1 cellular context compared by ENCODE assay signal in the genomic region with DNA sequence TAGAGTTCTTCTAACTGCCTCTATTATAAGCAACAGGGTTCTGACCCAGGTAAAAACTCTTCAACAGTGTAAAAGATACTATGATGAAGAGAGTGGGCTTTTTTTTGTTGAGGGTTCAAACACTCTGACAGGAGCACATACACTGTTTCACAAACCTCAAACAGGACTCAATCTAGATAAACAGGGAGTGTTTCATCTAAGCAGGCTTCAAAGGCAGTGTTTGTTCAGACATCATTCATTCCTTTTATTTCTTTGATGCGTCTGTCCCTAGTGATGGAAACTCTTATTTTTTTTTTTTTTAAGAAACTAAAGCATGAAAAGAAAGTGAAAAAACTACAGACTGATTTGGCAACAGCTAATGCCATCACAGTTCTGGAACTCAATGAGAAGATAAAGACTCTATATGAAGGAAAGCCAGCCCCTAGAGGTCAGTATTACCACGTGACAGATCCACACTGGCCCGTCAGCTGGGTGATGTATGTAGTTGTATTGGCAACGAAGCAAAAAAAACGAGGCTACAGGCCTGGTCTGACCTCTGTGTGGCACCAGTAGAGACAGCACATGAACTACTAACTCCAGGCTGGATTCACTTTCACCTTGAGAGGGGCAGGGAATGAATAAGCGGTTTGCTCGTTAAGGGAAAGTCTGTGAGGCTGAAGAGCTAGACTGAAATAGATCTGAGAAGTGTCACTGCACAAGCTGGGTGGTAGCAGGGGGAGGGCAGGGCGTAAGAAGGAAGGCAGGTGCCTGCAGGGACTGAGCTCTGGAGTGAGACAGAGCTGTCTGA.
TF ChIP-seq lines count a peak whose summit lies in the region.

No MANE protein-coding gene starts in this region.

TF ChIP-seq in HepG2, 621 proteins besides CTCF, POLR2A, EP300 and RAD21 (continued from another document and continues in another):
- TF ChIP-seq, protein P1, sequence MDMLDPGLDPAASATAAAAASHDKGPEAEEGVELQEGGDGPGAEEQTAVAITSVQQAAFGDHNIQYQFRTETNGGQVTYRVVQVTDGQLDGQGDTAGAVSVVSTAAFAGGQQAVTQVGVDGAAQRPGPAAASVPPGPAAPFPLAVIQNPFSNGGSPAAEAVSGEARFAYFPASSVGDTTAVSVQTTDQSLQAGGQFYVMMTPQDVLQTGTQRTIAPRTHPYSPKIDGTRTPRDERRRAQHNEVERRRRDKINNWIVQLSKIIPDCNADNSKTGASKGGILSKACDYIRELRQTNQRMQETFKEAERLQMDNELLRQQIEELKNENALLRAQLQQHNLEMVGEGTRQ (IDR thresholded peaks at IDR 0.05; ENCODE audit: low read depth, low read length) = peak; percentile 70
- TF ChIP-seq, protein P1 (CRISPR knock-in tag; IDR thresholded peaks at IDR 0.05; ENCODE audit: borderline replicate concordance) = peak; percentile 30; the same call in 1 of the 2 replicates
- TF ChIP-seq, protein P2, sequence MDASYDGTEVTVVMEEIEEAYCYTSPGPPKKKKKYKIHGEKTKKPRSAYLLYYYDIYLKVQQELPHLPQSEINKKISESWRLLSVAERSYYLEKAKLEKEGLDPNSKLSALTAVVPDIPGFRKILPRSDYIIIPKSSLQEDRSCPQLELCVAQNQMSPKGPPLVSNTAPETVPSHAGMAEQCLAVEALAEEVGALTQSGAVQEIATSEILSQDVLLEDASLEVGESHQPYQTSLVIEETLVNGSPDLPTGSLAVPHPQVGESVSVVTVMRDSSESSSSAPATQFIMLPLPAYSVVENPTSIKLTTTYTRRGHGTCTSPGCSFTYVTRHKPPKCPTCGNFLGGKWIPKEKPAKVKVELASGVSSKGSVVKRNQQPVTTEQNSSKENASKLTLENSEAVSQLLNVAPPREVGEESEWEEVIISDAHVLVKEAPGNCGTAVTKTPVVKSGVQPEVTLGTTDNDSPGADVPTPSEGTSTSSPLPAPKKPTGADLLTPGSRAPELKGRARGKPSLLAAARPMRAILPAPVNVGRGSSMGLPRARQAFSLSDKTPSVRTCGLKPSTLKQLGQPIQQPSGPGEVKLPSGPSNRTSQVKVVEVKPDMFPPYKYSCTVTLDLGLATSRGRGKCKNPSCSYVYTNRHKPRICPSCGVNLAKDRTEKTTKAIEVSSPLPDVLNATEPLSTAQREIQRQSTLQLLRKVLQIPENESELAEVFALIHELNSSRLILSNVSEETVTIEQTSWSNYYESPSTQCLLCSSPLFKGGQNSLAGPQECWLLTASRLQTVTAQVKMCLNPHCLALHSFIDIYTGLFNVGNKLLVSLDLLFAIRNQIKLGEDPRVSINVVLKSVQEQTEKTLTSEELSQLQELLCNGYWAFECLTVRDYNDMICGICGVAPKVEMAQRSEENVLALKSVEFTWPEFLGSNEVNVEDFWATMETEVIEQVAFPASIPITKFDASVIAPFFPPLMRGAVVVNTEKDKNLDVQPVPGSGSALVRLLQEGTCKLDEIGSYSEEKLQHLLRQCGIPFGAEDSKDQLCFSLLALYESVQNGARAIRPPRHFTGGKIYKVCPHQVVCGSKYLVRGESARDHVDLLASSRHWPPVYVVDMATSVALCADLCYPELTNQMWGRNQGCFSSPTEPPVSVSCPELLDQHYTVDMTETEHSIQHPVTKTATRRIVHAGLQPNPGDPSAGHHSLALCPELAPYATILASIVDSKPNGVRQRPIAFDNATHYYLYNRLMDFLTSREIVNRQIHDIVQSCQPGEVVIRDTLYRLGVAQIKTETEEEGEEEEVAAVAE (CRISPR knock-in tag; IDR thresholded peaks at IDR 0.05; ENCODE audit: borderline replicate concordance) = no peak
- TF ChIP-seq, protein P3, sequence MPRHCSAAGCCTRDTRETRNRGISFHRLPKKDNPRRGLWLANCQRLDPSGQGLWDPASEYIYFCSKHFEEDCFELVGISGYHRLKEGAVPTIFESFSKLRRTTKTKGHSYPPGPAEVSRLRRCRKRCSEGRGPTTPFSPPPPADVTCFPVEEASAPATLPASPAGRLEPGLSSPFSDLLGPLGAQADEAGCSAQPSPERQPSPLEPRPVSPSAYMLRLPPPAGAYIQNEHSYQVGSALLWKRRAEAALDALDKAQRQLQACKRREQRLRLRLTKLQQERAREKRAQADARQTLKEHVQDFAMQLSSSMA (CRISPR knock-in tag; IDR thresholded peaks at IDR 0.05) = no peak
- no peak for TF ChIP-seq SATB2 (CRISPR knock-in tag; IDR thresholded peaks at IDR 0.05)
- TF ChIP-seq TOPORS (CRISPR knock-in tag; IDR thresholded peaks at IDR 0.05) = no peak
- TF ChIP-seq, protein P4, sequence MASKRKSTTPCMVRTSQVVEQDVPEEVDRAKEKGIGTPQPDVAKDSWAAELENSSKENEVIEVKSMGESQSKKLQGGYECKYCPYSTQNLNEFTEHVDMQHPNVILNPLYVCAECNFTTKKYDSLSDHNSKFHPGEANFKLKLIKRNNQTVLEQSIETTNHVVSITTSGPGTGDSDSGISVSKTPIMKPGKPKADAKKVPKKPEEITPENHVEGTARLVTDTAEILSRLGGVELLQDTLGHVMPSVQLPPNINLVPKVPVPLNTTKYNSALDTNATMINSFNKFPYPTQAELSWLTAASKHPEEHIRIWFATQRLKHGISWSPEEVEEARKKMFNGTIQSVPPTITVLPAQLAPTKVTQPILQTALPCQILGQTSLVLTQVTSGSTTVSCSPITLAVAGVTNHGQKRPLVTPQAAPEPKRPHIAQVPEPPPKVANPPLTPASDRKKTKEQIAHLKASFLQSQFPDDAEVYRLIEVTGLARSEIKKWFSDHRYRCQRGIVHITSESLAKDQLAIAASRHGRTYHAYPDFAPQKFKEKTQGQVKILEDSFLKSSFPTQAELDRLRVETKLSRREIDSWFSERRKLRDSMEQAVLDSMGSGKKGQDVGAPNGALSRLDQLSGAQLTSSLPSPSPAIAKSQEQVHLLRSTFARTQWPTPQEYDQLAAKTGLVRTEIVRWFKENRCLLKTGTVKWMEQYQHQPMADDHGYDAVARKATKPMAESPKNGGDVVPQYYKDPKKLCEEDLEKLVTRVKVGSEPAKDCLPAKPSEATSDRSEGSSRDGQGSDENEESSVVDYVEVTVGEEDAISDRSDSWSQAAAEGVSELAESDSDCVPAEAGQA (IDR thresholded peaks at IDR 0.05; ENCODE audit: low read depth) = no peak
- TF ChIP-seq, protein P4 (CRISPR knock-in tag; IDR thresholded peaks at IDR 0.05; ENCODE audit: borderline replicate concordance) = no peak
- TF ChIP-seq NFYB (CRISPR knock-in tag; IDR thresholded peaks at IDR 0.05) = no peak
- TF ChIP-seq ZNF30 (CRISPR knock-in tag; IDR thresholded peaks at IDR 0.05) = no peak
- TF ChIP-seq ZNF556 (CRISPR knock-in tag; IDR thresholded peaks at IDR 0.05; ENCODE audit: borderline replicate concordance) = no peak
- no peak for TF ChIP-seq TOE1 (CRISPR knock-in tag; IDR thresholded peaks at IDR 0.05)
- TF ChIP-seq, protein P5, sequence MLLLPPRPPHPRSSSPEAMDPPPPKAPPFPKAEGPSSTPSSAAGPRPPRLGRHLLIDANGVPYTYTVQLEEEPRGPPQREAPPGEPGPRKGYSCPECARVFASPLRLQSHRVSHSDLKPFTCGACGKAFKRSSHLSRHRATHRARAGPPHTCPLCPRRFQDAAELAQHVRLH (CRISPR knock-in tag; IDR thresholded peaks at IDR 0.05; ENCODE audit: borderline replicate concordance, low read depth) = no peak
- no peak for TF ChIP-seq AGO2 (optimal IDR thresholded peaks at IDR 0.05; ENCODE audit: low read depth, low read length)
- TF ChIP-seq ZNF333 (CRISPR knock-in tag; IDR thresholded peaks at IDR 0.05; ENCODE audit: borderline replicate concordance) = no peak
- TF ChIP-seq, protein P6, sequence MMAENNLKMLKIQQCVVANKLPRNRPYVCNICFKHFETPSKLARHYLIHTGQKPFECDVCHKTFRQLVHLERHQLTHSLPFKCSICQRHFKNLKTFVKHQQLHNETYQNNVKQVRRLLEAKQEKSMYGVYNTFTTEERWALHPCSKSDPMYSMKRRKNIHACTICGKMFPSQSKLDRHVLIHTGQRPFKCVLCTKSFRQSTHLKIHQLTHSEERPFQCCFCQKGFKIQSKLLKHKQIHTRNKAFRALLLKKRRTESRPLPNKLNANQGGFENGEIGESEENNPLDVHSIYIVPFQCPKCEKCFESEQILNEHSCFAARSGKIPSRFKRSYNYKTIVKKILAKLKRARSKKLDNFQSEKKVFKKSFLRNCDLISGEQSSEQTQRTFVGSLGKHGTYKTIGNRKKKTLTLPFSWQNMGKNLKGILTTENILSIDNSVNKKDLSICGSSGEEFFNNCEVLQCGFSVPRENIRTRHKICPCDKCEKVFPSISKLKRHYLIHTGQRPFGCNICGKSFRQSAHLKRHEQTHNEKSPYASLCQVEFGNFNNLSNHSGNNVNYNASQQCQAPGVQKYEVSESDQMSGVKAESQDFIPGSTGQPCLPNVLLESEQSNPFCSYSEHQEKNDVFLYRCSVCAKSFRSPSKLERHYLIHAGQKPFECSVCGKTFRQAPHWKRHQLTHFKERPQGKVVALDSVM (CRISPR knock-in tag; IDR thresholded peaks at IDR 0.05) = no peak
- 0 out of 2 replicates have a peak, but pooled peaks have one; percentile 20 for TF ChIP-seq SAP130 (CRISPR knock-in tag; IDR thresholded peaks at IDR 0.05; ENCODE audit: low read depth)
- TF ChIP-seq, protein P7, sequence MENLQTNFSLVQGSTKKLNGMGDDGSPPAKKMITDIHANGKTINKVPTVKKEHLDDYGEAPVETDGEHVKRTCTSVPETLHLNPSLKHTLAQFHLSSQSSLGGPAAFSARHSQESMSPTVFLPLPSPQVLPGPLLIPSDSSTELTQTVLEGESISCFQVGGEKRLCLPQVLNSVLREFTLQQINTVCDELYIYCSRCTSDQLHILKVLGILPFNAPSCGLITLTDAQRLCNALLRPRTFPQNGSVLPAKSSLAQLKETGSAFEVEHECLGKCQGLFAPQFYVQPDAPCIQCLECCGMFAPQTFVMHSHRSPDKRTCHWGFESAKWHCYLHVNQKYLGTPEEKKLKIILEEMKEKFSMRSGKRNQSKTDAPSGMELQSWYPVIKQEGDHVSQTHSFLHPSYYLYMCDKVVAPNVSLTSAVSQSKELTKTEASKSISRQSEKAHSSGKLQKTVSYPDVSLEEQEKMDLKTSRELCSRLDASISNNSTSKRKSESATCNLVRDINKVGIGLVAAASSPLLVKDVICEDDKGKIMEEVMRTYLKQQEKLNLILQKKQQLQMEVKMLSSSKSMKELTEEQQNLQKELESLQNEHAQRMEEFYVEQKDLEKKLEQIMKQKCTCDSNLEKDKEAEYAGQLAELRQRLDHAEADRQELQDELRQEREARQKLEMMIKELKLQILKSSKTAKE (CRISPR knock-in tag; IDR thresholded peaks at IDR 0.05; ENCODE audit: borderline replicate concordance) = no peak
- no peak for TF ChIP-seq NONO (IDR thresholded peaks at IDR 0.05)
- TF ChIP-seq NONO (CRISPR knock-in tag; conservative IDR thresholded peaks at IDR 0.05) = no peak
- TF ChIP-seq ZNF558 (CRISPR knock-in tag; IDR thresholded peaks at IDR 0.05; ENCODE audit: borderline replicate concordance) = no peak
- TF ChIP-seq TCF12 (IDR thresholded peaks at IDR 0.05) = no peak
- TF ChIP-seq TCF12 (CRISPR knock-in tag; IDR thresholded peaks at IDR 0.05) = no peak
- TF ChIP-seq TP53 (CRISPR knock-in tag; conservative IDR thresholded peaks at IDR 0.05) = no peak
- TF ChIP-seq, protein P8, sequence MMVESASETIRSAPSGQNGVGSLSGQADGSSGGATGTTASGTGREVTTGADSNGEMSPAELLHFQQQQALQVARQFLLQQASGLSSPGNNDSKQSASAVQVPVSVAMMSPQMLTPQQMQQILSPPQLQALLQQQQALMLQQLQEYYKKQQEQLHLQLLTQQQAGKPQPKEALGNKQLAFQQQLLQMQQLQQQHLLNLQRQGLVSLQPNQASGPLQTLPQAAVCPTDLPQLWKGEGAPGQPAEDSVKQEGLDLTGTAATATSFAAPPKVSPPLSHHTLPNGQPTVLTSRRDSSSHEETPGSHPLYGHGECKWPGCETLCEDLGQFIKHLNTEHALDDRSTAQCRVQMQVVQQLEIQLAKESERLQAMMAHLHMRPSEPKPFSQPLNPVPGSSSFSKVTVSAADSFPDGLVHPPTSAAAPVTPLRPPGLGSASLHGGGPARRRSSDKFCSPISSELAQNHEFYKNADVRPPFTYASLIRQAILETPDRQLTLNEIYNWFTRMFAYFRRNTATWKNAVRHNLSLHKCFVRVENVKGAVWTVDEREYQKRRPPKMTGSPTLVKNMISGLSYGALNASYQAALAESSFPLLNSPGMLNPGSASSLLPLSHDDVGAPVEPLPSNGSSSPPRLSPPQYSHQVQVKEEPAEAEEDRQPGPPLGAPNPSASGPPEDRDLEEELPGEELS (CRISPR knock-in tag; IDR thresholded peaks at IDR 0.05) = no peak
- TF ChIP-seq, protein P9, sequence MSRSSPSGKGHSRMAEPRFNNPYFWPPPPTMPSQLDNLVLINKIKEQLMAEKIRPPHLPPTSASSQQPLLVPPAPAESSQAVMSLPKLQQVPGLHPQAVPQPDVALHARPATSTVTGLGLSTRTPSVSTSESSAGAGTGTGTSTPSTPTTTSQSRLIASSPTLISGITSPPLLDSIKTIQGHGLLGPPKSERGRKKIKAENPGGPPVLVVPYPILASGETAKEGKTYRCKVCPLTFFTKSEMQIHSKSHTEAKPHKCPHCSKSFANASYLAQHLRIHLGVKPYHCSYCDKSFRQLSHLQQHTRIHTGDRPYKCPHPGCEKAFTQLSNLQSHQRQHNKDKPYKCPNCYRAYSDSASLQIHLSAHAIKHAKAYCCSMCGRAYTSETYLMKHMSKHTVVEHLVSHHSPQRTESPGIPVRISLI (CRISPR knock-in tag; IDR thresholded peaks at IDR 0.05; ENCODE audit: borderline replicate concordance) = peak; percentile 87; the same call in 1 of the 2 replicates
- TF ChIP-seq HNRNPK (IDR thresholded peaks at IDR 0.05; ENCODE audit: low read depth, low read length, poor library complexity, severe bottlenecking) = no peak
